Comparison of ENCODE assay signal across 11 cellular contexts in the genomic region with DNA sequence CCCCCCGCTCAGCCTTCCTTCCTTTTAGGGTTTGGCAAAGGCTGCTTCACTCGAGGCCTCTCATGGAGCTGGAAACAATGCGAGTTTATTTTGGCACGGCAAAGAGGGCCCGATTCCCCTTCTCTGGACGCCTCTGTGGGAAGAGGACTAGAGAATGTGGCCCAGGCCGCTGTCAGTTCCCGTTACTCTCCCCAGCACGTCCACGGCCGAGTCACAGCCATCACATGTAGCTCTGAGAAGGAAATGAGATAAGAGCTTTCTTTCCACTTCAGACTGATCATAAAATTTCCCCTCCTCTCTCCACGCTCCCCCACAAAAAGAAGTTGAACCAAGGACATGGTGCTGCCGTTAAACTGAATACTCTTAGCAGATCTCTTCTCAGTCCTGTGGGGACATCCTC.
DNase-seq lines count a peak whose midpoint lies in the region; ATAC-seq, FAIRE-seq and TF ChIP-seq lines count a peak whose summit lies in the region.
"Had no signal": no experiment of that assay in that cellular context is flagged by ENCODE, and none has a peak within 500 bp of the region (broad histone marks: within the 10 kb centered on the region; RNA-seq: fewer than 3 reads in every experiment).

No MANE protein-coding gene starts in this region.

- FAIRE-seq in HTR-8/SVneo (lab: Jason Lieb, UNC) (peak; percentile 28), GM19239 (lab: Jason Lieb, UNC) (no peak)

- no peak for DNase-seq in HTR-8/SVneo (ENCODE audit: insufficient read length, low spot score)
- DNase-seq in choroid plexus epithelial cell (ENCODE audit: low read depth), result peak; percentile 77
- peak; percentile 74 for DNase-seq in left kidney (ENCODE audit: low read depth, low spot score)
- DNase-seq in stimulated activated CD8-positive, alpha-beta memory T cell treated with anti-CD3 and anti-CD28 coated beads, Interleukin-4, amount 100 ng/mL, for 48 hours, result peak; percentile 27
- DNase-seq in NCI-H2107 treated with DMSO at 0.1 percent for 48 hours (lab: John Stamatoyannopoulos, UW; ENCODE audit: unreplicated experiment), result no peak
- DNase-seq in A172 (ENCODE audit: low spot score), result no peak
- DNase-seq in GM19239 (ENCODE audit: insufficient read length, low spot score), result no peak
- DNase-seq: DMS79 treated with DMSO at 0.1 percent for 48 hours, NCI-H146, SJCRH30 had no signal

- no peak for TF ChIP-seq CTCF in choroid plexus epithelial cell (conservative IDR thresholded peaks at IDR 0.05; ENCODE audit: low read depth, low read length)

- no peak overlapping the region for H3K4me3 ChIP-seq in choroid plexus epithelial cell (ENCODE audit: low read depth, low read length)
- H3K4me3 ChIP-seq: SJCRH30 had no signal

- ATAC-seq in HG03039 (IDR thresholded peaks at IDR 0.05; ENCODE audit: unreplicated experiment), result no peak

Comparison
In these comparisons a context has a peak if more than half of its experiments do, and no peak if none do; other contexts are left out.
1. DNase-seq: peak in choroid plexus epithelial cell (single experiment), left kidney (single experiment) and stimulated activated CD8-positive, alpha-beta memory T cell treated with anti-CD3 and anti-CD28 coated beads, Interleukin-4, amount 100 ng/mL, for 48 hours (single experiment); none in HTR-8/SVneo (single experiment), NCI-H2107 treated with DMSO at 0.1 percent for 48 hours (single experiment), A172 (single experiment) and GM19239 (single experiment).